12 cellular contexts compared by ENCODE assay signal in genomic region chr4:161577604-161578301, GRCh38.
DNase-seq lines count a peak whose midpoint lies in the region; ATAC-seq, FAIRE-seq and TF ChIP-seq lines count a peak whose summit lies in the region.
"Had no signal": no experiment of that assay in that cellular context is flagged by ENCODE, and none has a peak within 500 bp of the region (broad histone marks: within the 10 kb centered on the region; RNA-seq: fewer than 3 reads in every experiment).

No MANE protein-coding gene starts in this region.

- H3K27ac ChIP-seq in upper lobe of right lung, result no peak overlapping the region

- H3K4me3 ChIP-seq in AG09309 (ENCODE audit: control insufficient read depth, low read depth, low read length) (no peak overlapping the region), bronchial epithelial cell (ENCODE audit: low read depth, low read length) (no peak overlapping the region), upper lobe of right lung (no peak overlapping the region)
- H3K4me3 ChIP-seq: GM12878 had no signal

- H3K27me3 ChIP-seq in bronchial epithelial cell (ENCODE audit: control insufficient read depth, insufficient read depth, low read length) (no peaks in the 10 kb centered on the region), upper lobe of right lung (no peaks in the 10 kb centered on the region)

- no peaks in the 10 kb centered on the region for H3K9me3 ChIP-seq in upper lobe of right lung

- no peak overlapping the region for H3K27ac Mint-ChIP-seq in activated naive CD8-positive, alpha-beta T cell treated with anti-CD3 and anti-CD28 coated beads, Interleukin-2, amount 50 U/mL, for 24 hours
- H3K27ac Mint-ChIP-seq: activated naive CD8-positive, alpha-beta T cell; CD14-positive monocyte had no signal

- H3K9me3 Mint-ChIP-seq in activated naive CD8-positive, alpha-beta T cell treated with anti-CD3 and anti-CD28 coated beads, Interleukin-2, amount 50 U/mL, for 24 hours, result peaks cover 12% of the 10 kb centered on the region

- intact Hi-C loops in upper lobe of right lung (cut with DNase I) (no loop called here), posterior vena cava (cut with DNase I) (no loop called here)

- H3K36me3 Mint-ChIP-seq in activated naive CD8-positive, alpha-beta T cell treated with anti-CD3 and anti-CD28 coated beads, Interleukin-2, amount 50 U/mL, for 24 hours (ENCODE audit: low read depth), result no peaks in the 10 kb centered on the region
- H3K36me3 Mint-ChIP-seq: activated naive CD8-positive, alpha-beta T cell; CD14-positive monocyte had no signal

- H3K36me3 ChIP-seq in bronchial epithelial cell (ENCODE audit: control insufficient read depth, insufficient read depth, low read length) (no peaks in the 10 kb centered on the region), upper lobe of right lung (no peaks in the 10 kb centered on the region)

- ATAC-seq in upper lobe of right lung (no peak), GM19035 (IDR thresholded peaks at IDR 0.05; ENCODE audit: unreplicated experiment) (no peak)
- no peak for ATAC-seq in activated naive CD8-positive, alpha-beta T cell treated with anti-CD3 and anti-CD28 coated beads, Interleukin-2, amount 50 U/mL, for 24 hours
- ATAC-seq: GM12878 had no signal

- H3K4me1 Mint-ChIP-seq in activated naive CD8-positive, alpha-beta T cell treated with anti-CD3 and anti-CD28 coated beads, Interleukin-2, amount 50 U/mL, for 24 hours, result no peaks in the 10 kb centered on the region

- H3K4me3 Mint-ChIP-seq in activated naive CD8-positive, alpha-beta T cell treated with anti-CD3 and anti-CD28 coated beads, Interleukin-2, amount 50 U/mL, for 24 hours, result no peak overlapping the region
- H3K4me3 Mint-ChIP-seq: activated naive CD8-positive, alpha-beta T cell; CD14-positive monocyte had no signal

- no peaks in the 10 kb centered on the region for H3K27me3 Mint-ChIP-seq in activated naive CD8-positive, alpha-beta T cell treated with anti-CD3 and anti-CD28 coated beads, Interleukin-2, amount 50 U/mL, for 24 hours
- H3K27me3 Mint-ChIP-seq: activated naive CD8-positive, alpha-beta T cell had no signal

- DNase-seq in AG09309 (ENCODE audit: low read depth) (peak; percentile 92), LHCN-M2 (ENCODE audit: low read depth) (peak; percentile 94), bronchial epithelial cell (ENCODE audit: low read depth) (peak; percentile 7), left kidney (ENCODE audit: low read depth, low spot score) (peak; percentile 11), upper lobe of right lung (no peak), posterior vena cava (ENCODE audit: low spot score) (no peak)
- no peak for DNase-seq in activated naive CD8-positive, alpha-beta T cell treated with anti-CD3 and anti-CD28 coated beads, Interleukin-2, amount 50 U/mL, for 24 hours
- DNase-seq: activated CD4-positive, alpha-beta T cell treated with anti-CD3 and anti-CD28 coated beads, Interleukin-2, amount 50 U/mL, for 1 hour had no signal

- H3K4me1 ChIP-seq in upper lobe of right lung, result no peaks in the 10 kb centered on the region

- FAIRE-seq in bronchial epithelial cell (lab: Jason Lieb, UNC), result no peak
- FAIRE-seq: GM12878 had no signal

- no peak for TF ChIP-seq CTCF in AG09309 (IDR thresholded peaks at IDR 0.05; ENCODE audit: control insufficient read depth, insufficient read depth, low read depth, low read length, missing control alignments)
- TF ChIP-seq CTCF in bronchial epithelial cell (IDR thresholded peaks at IDR 0.05; ENCODE audit: insufficient read depth, low read length, severe bottlenecking), result no peak
- no peak for TF ChIP-seq CTCF in upper lobe of right lung (IDR thresholded peaks at IDR 0.05)

Comparison
In these comparisons a context has a peak if more than half of its experiments do, and no peak if none do; other contexts are left out.
1. DNase-seq: peak in AG09309 (single experiment), LHCN-M2 (single experiment), bronchial epithelial cell (single experiment) and left kidney (single experiment); none in upper lobe of right lung (single experiment), posterior vena cava (single experiment) and activated naive CD8-positive, alpha-beta T cell treated with anti-CD3 and anti-CD28 coated beads, Interleukin-2, amount 50 U/mL, for 24 hours (single experiment).